15 cellular contexts compared by ENCODE assay signal in the genomic region with DNA sequence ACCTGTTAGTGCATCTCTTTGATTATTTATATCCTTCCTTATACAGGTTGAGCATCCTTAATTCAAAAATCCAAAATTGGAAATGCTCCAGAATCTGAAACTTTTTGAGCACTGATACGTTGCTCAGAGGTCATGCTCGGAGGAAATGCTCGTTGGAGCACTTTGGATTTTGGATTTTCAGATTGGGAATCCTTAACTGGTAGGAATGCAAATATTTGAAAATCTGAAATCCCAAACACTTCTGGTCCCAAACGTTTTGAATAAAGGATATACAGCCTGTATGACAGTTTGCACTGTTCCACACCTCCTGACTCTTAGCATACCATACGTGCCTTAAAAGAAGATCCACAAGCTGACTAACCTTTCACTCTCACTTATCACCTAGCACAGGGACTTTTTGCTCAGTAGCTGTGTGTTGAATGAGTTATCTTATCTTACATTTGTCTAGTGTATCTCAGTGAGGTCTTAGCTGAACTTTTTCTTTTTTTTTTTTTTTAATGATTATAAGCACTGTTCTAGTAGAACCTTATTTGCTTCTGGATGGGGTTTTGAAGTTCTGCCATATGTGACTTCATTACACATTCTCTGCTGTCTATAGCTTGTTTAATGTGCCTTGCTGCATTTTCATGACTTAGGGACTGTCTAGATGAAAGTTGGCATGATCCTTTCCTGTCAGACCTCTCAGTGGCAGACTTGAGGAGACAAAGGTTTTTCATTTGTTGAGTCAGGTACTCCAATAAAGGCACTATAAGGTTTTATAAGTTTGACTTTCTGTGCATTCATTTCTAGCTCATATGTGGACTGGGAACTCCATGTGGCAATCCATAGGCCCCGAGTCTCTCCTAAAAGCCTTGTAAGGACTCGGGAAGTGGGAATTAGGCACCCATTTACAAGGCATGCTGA.
"Had no signal": no experiment of that assay in that cellular context is flagged by ENCODE, and none has a peak within 500 bp of the region (broad histone marks: within the 10 kb centered on the region; RNA-seq: fewer than 3 reads in every experiment).

No MANE protein-coding gene starts in this region.

- FAIRE-seq: colon, endometrium, islet of Langerhans, pancreas had no signal

- H3K4me3 ChIP-seq: pancreas, SK-N-MC, tibial artery, uterus had no signal

- H3K9me3 Mint-ChIP-seq: naive thymus-derived CD4-positive, alpha-beta T cell had no signal

- H3K9me3 ChIP-seq: pancreas, tibial artery, uterus had no signal

- H3K36me3 Mint-ChIP-seq: naive thymus-derived CD4-positive, alpha-beta T cell had no signal

- H3K4me1 ChIP-seq: tibial artery, uterus had no signal

- H3K4me3 Mint-ChIP-seq: naive thymus-derived CD4-positive, alpha-beta T cell had no signal

- DNase-seq: activated gamma-delta T cell treated with Interleukin-2 at 50 U/mL for 16 hours; amniotic stem cell; caudate nucleus; mammary epithelial cell; naive thymus-derived CD4-positive, alpha-beta T cell; pancreas; stimulated activated CD4-positive, alpha-beta T cell treated with anti-CD3 and anti-CD28 coated beads, Interleukin-2, amount 100 ng/mL, for 24 hours; T1000; tibial artery; uterus had no signal

- H3K27me3 ChIP-seq: pancreas, tibial artery, uterus had no signal

- H3K27me3 Mint-ChIP-seq: naive thymus-derived CD4-positive, alpha-beta T cell had no signal

- H3K27ac ChIP-seq: pancreas, SK-N-MC, tibial artery, uterus had no signal

- H3K36me3 ChIP-seq: pancreas, tibial artery, uterus had no signal

- ATAC-seq: left lobe of liver; naive thymus-derived CD4-positive, alpha-beta T cell; pancreas had no signal
